In the genomic region with DNA sequence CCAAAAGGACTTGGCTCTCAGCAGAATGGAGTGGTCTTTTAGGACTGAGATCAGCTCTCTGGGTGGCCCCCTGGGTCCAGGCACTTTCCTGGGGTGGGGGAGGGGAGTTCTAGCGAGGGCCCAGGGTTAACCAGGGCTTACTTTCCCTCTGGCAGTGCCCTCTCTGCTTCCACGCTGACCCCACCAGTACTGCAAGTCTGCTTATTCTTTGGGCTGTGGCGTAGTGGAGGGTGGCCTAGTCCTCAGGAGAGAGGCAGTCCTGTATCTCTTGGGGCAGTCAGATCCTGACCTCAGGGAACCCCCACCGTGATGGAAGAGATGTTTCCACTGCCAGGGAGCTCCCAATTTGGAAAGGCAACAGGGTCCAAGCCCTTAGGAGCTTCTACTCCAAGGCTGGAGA, we compare ENCODE assay signal across 17 cellular contexts.
DNase-seq lines count a peak whose midpoint lies in the region; ATAC-seq, FAIRE-seq and TF ChIP-seq lines count a peak whose summit lies in the region.
"Had no signal": no experiment of that assay in that cellular context is flagged by ENCODE, and none has a peak within 500 bp of the region (broad histone marks: within the 10 kb centered on the region; RNA-seq: fewer than 3 reads in every experiment).

No MANE protein-coding gene starts in this region.

- intact Hi-C loops in kidney (cut with DNase I) = loop anchor here (10.0 kb wide), 2 partner anchors 61 to 421 kb away; no protein-coding TSS in a partner anchor

- CTCF ChIA-PET in CD8-positive, alpha-beta memory T cell (lab: Charles Lee) = interaction anchor here (1.0 kb wide), 1 partner anchor 68 kb away, joined by 3 read pairs; no protein-coding TSS in a partner anchor

- no peaks in the 10 kb centered on the region for H3K36me3 ChIP-seq in CD8-positive, alpha-beta memory T cell (ENCODE audit: insufficient read depth, low read length)
- H3K36me3 ChIP-seq in RWPE2 (ENCODE audit: low read depth) (no peaks in the 10 kb centered on the region), kidney (ENCODE audit: control insufficient read depth in 1 of 2, insufficient read depth in 2 of 2, low read length in 2 of 2) (no peaks in the 10 kb centered on the region)
- H3K36me3 ChIP-seq: esophagus squamous epithelium, upper lobe of left lung had no signal

- no peak for DNase-seq in CD8-positive, alpha-beta memory T cell
- peak; percentile 39 for DNase-seq in RWPE2 (ENCODE audit: low spot score)
- DNase-seq in kidney = no peak
- no peak for DNase-seq in dermis blood vessel endothelial cell
- no peak for DNase-seq in NCI-H69 (lab: John Stamatoyannopoulos, UW)
- DNase-seq: activated CD4-positive, alpha-beta T cell treated with anti-CD3 and anti-CD28 coated beads, Interleukin-2, amount 50 U/mL, for 1 hour; activated T-cell treated with anti-CD3 and anti-CD28 coated beads, Interleukin-2, amount 50 U/mL, for 1 hour; cortex of kidney; esophagus squamous epithelium; NCI-H1048; SIG-M5; stimulated activated CD4-positive, alpha-beta T cell treated with anti-CD3 and anti-CD28 coated beads, Interleukin-1b, Interleukin-23, amount 100 ng/mL, for 48 hours; T1000; upper lobe of left lung had no signal

- H3K4me3 Mint-ChIP-seq in CD8-positive, alpha-beta memory T cell = no peak overlapping the region
- H3K4me3 Mint-ChIP-seq in stimulated activated memory B cell treated with anti-CD40 and anti-IgM and Interleukin-4, amounts not matched to agents 10 μg/mL and 1 μg/mL and 100 μg/mL, for 72 hours = no peak overlapping the region

- peak overlapping the region in 1 of 2 donors; percentile 74 for H3K9ac ChIP-seq in kidney (ENCODE audit: low read length in 2 of 2)

- H3K36me3 Mint-ChIP-seq in CD8-positive, alpha-beta memory T cell = peaks cover 0 to 6% (median 3%) of the 10 kb centered on the region in 3 donors
- H3K36me3 Mint-ChIP-seq in stimulated activated memory B cell treated with anti-CD40 and anti-IgM and Interleukin-4, amounts not matched to agents 10 μg/mL and 1 μg/mL and 100 μg/mL, for 72 hours = peaks cover 6% of the 10 kb centered on the region

- H3K4me1 ChIP-seq in CD8-positive, alpha-beta memory T cell (ENCODE audit: insufficient read depth, low read length) = peaks cover 3% of the 10 kb centered on the region
- peaks cover 11% of the 10 kb centered on the region for H3K4me1 ChIP-seq in RWPE2 (ENCODE audit: insufficient read depth, poor library complexity, severe bottlenecking)
- peaks cover 36 to 46% of the 10 kb centered on the region in 2 donors for H3K4me1 ChIP-seq in kidney (ENCODE audit: control insufficient read depth in 1 of 2, insufficient read depth in 1 of 2, low read depth in 1 of 2, low read length in 2 of 2)

- H3K4me3 ChIP-seq in CD8-positive, alpha-beta memory T cell (ENCODE audit: low read length) = no peak overlapping the region
- H3K4me3 ChIP-seq in RWPE2 (ENCODE audit: severe bottlenecking) (no peak overlapping the region), kidney (ENCODE audit: low read length in 2 of 2) (no peak overlapping the region)
- H3K4me3 ChIP-seq: esophagus squamous epithelium, upper lobe of left lung had no signal

- H3K27me3 Mint-ChIP-seq in CD8-positive, alpha-beta memory T cell = peaks cover 0 to 1% of the 10 kb centered on the region in 2 donors
- no peaks in the 10 kb centered on the region for H3K27me3 Mint-ChIP-seq in stimulated activated memory B cell treated with anti-CD40 and anti-IgM and Interleukin-4, amounts not matched to agents 10 μg/mL and 1 μg/mL and 100 μg/mL, for 72 hours

- POLR2A ChIA-PET in CD8-positive, alpha-beta memory T cell (lab: Charles Lee) = no interaction called here

- no peak for FAIRE-seq in kidney (lab: Jason Lieb, UNC)

- H3K27ac Mint-ChIP-seq in CD8-positive, alpha-beta memory T cell = peak overlapping the region in 7 of 8 donors; percentile 47 to 97 (median 70)
- H3K27ac Mint-ChIP-seq in stimulated activated memory B cell treated with anti-CD40 and anti-IgM and Interleukin-4, amounts not matched to agents 10 μg/mL and 1 μg/mL and 100 μg/mL, for 72 hours = peak overlapping the region; percentile 57

- no peaks in the 10 kb centered on the region for H3K9me3 Mint-ChIP-seq in CD8-positive, alpha-beta memory T cell
- no peaks in the 10 kb centered on the region for H3K9me3 Mint-ChIP-seq in stimulated activated memory B cell treated with anti-CD40 and anti-IgM and Interleukin-4, amounts not matched to agents 10 μg/mL and 1 μg/mL and 100 μg/mL, for 72 hours

- no peaks in the 10 kb centered on the region for H3K27me3 ChIP-seq in CD8-positive, alpha-beta memory T cell (ENCODE audit: insufficient read depth, low read length, poor library complexity, severe bottlenecking)
- H3K27me3 ChIP-seq in RWPE2 (ENCODE audit: insufficient read depth, poor library complexity, severe bottlenecking) = no peaks in the 10 kb centered on the region
- H3K27me3 ChIP-seq: esophagus squamous epithelium, upper lobe of left lung had no signal

- no peaks in the 10 kb centered on the region for H3K9me3 ChIP-seq in CD8-positive, alpha-beta memory T cell (ENCODE audit: low read length)
- no peaks in the 10 kb centered on the region for H3K9me3 ChIP-seq in RWPE2 (ENCODE audit: severe bottlenecking)
- no peaks in the 10 kb centered on the region for H3K9me3 ChIP-seq in kidney (ENCODE audit: control insufficient read depth in 1 of 2, low read length in 2 of 2)
- H3K9me3 ChIP-seq: esophagus squamous epithelium, upper lobe of left lung had no signal

- ATAC-seq in RWPE2 (ENCODE audit: low read depth) = no peak
- no peak for ATAC-seq in stimulated activated memory B cell treated with anti-CD40 and anti-IgM and Interleukin-4, amounts not matched to agents 10 μg/mL and 1 μg/mL and 100 μg/mL, for 72 hours
- no peak for ATAC-seq in GM19324 (IDR thresholded peaks at IDR 0.05; ENCODE audit: low FRiP score, unreplicated experiment)
- ATAC-seq: left lobe of liver had no signal

- TF ChIP-seq CTCF in RWPE2 (IDR thresholded peaks at IDR 0.05; ENCODE audit: poor library complexity, severe bottlenecking) (no peak), kidney (IDR thresholded peaks at IDR 0.05; ENCODE audit: borderline replicate concordance, extremely low read depth, insufficient read depth) (no peak)

- peaks cover 23 to 43% (median 26%) of the 10 kb centered on the region in 3 donors for H3K4me1 Mint-ChIP-seq in CD8-positive, alpha-beta memory T cell
- peaks cover 34% of the 10 kb centered on the region for H3K4me1 Mint-ChIP-seq in stimulated activated memory B cell treated with anti-CD40 and anti-IgM and Interleukin-4, amounts not matched to agents 10 μg/mL and 1 μg/mL and 100 μg/mL, for 72 hours

- H3K27ac ChIP-seq in CD8-positive, alpha-beta memory T cell (ENCODE audit: low read depth, low read length) = no peak overlapping the region
- H3K27ac ChIP-seq in RWPE2 (ENCODE audit: poor library complexity, severe bottlenecking) = no peak overlapping the region
- H3K27ac ChIP-seq in kidney (ENCODE audit: low read depth in 2 of 2, low read length in 2 of 2) = peak overlapping the region; percentile 78 to 93
- H3K27ac ChIP-seq: upper lobe of left lung had no signal

Comparison
In these comparisons a context has a peak if more than half of its experiments do, and no peak if none do; other contexts are left out.
1. H3K27ac ChIP-seq: peak in kidney (2 of 2); none in CD8-positive, alpha-beta memory T cell (single experiment) and RWPE2 (single experiment).